1 cellular context compared by ENCODE assay signal in the genomic region with DNA sequence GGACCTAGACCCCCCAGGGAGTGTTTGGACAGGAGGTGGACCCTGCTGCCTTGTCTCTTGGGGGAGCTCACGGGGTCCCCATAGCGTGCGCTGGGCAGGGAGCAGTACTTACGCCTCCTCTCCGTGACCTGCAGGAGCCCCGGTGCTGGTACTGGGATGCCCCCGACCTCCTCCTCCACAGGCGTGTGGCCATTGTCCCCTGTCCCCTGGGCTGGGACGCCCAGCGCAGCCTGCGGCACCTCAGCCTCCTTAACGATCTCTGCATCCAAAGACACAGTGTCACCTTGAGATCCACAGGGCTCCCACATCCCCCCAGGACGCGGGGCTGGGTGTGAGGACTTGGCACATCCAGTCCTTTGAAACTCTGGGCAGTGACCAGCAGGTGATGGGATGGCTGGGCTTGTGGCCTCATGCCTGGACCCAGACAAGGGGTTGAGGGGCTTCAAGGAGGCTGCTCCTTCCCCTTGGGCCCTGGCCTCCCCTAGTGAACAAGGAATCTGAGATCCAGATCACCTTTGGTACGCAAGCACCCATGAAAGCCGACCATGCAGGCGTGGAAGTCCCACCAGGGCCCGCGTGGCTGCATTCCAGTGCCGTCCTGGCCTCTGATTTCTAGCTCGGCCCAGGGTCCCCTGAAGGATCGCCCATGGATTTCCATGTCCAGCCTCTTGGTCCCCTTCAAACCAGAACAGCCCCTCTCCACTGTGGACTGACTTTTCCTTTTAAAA.
TF ChIP-seq lines count a peak whose summit lies in the region.

No MANE protein-coding gene starts in this region.

TF ChIP-seq in HepG2, 621 proteins besides CTCF, POLR2A, EP300 and RAD21 (continued from another document and continues in another):
- TF ChIP-seq, protein P1, sequence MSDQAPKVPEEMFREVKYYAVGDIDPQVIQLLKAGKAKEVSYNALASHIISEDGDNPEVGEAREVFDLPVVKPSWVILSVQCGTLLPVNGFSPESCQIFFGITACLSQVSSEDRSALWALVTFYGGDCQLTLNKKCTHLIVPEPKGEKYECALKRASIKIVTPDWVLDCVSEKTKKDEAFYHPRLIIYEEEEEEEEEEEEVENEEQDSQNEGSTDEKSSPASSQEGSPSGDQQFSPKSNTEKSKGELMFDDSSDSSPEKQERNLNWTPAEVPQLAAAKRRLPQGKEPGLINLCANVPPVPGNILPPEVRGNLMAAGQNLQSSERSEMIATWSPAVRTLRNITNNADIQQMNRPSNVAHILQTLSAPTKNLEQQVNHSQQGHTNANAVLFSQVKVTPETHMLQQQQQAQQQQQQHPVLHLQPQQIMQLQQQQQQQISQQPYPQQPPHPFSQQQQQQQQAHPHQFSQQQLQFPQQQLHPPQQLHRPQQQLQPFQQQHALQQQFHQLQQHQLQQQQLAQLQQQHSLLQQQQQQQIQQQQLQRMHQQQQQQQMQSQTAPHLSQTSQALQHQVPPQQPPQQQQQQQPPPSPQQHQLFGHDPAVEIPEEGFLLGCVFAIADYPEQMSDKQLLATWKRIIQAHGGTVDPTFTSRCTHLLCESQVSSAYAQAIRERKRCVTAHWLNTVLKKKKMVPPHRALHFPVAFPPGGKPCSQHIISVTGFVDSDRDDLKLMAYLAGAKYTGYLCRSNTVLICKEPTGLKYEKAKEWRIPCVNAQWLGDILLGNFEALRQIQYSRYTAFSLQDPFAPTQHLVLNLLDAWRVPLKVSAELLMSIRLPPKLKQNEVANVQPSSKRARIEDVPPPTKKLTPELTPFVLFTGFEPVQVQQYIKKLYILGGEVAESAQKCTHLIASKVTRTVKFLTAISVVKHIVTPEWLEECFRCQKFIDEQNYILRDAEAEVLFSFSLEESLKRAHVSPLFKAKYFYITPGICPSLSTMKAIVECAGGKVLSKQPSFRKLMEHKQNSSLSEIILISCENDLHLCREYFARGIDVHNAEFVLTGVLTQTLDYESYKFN (CRISPR knock-in tag; conservative IDR thresholded peaks at IDR 0.05), result no peak
- TF ChIP-seq HOXD1 (CRISPR knock-in tag; IDR thresholded peaks at IDR 0.05) (no peak), ZNF34 (CRISPR knock-in tag; IDR thresholded peaks at IDR 0.05; ENCODE audit: borderline replicate concordance) (no peak), PTBP1 (IDR thresholded peaks at IDR 0.05; ENCODE audit: low read depth, low read length, poor library complexity, severe bottlenecking) (no peak), HIVEP1 (CRISPR knock-in tag; IDR thresholded peaks at IDR 0.05) (0 out of 2 replicates have a peak, but pooled peaks have one; percentile 56), FOXM1 (CRISPR knock-in tag; IDR thresholded peaks at IDR 0.05) (no peak), HDAC6 (IDR thresholded peaks at IDR 0.05; ENCODE audit: low read depth, low read length) (no peak), ZNF256 (CRISPR knock-in tag; conservative IDR thresholded peaks at IDR 0.05) (0 out of 2 replicates have a peak, but pooled peaks have one; percentile 21), FOXK2 (IDR thresholded peaks at IDR 0.05) (no peak), ZNF558 (CRISPR knock-in tag; IDR thresholded peaks at IDR 0.05; ENCODE audit: borderline replicate concordance) (0 out of 2 replicates have a peak, but pooled peaks have one; percentile 17), CEBPB (IDR thresholded peaks at IDR 0.05; ENCODE audit: borderline replicate concordance, low read depth, low read length) (no peak), RORA (CRISPR knock-in tag; IDR thresholded peaks at IDR 0.05) (no peak), ZNF788 (CRISPR knock-in tag; IDR thresholded peaks at IDR 0.05; ENCODE audit: borderline replicate concordance) (0 out of 2 replicates have a peak, but pooled peaks have one; percentile 16), ZBTB42 (CRISPR knock-in tag; IDR thresholded peaks at IDR 0.05) (no peak), SALL2 (CRISPR knock-in tag; IDR thresholded peaks at IDR 0.05) (no peak), KDM5B (CRISPR knock-in tag; IDR thresholded peaks at IDR 0.05; ENCODE audit: borderline replicate concordance) (peak; percentile 54; the same call in 1 of the 2 replicates), KMT2A (CRISPR knock-in tag; IDR thresholded peaks at IDR 0.05) (no peak), PRMT3 (CRISPR knock-in tag; IDR thresholded peaks at IDR 0.05; ENCODE audit: borderline replicate concordance, low read depth) (no peak), PHF5A (CRISPR knock-in tag; IDR thresholded peaks at IDR 0.05; ENCODE audit: low read depth, unreplicated experiment) (no peak), GTF3A (CRISPR knock-in tag; conservative IDR thresholded peaks at IDR 0.05) (no peak), REL (CRISPR knock-in tag; conservative IDR thresholded peaks at IDR 0.05) (no peak), AGO2 (optimal IDR thresholded peaks at IDR 0.05; ENCODE audit: low read depth, low read length) (peak; percentile 69), TARDBP (CRISPR knock-in tag; IDR thresholded peaks at IDR 0.05) (no peak), GPN1 (CRISPR knock-in tag; IDR thresholded peaks at IDR 0.05; ENCODE audit: borderline replicate concordance) (no peak), ARNT (IDR thresholded peaks at IDR 0.05) (no peak), ZNF563 (CRISPR knock-in tag; IDR thresholded peaks at IDR 0.05) (no peak)
- TF ChIP-seq, protein P2, sequence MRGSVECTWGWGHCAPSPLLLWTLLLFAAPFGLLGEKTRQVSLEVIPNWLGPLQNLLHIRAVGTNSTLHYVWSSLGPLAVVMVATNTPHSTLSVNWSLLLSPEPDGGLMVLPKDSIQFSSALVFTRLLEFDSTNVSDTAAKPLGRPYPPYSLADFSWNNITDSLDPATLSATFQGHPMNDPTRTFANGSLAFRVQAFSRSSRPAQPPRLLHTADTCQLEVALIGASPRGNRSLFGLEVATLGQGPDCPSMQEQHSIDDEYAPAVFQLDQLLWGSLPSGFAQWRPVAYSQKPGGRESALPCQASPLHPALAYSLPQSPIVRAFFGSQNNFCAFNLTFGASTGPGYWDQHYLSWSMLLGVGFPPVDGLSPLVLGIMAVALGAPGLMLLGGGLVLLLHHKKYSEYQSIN (CRISPR knock-in tag; IDR thresholded peaks at IDR 0.05; ENCODE audit: borderline replicate concordance), result no peak
- TF ChIP-seq, protein P3, sequence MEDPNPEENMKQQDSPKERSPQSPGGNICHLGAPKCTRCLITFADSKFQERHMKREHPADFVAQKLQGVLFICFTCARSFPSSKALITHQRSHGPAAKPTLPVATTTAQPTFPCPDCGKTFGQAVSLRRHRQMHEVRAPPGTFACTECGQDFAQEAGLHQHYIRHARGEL (CRISPR knock-in tag; IDR thresholded peaks at IDR 0.05), result peak; percentile 65; the same call in 1 of the 2 replicates
- TF ChIP-seq, protein P4, sequence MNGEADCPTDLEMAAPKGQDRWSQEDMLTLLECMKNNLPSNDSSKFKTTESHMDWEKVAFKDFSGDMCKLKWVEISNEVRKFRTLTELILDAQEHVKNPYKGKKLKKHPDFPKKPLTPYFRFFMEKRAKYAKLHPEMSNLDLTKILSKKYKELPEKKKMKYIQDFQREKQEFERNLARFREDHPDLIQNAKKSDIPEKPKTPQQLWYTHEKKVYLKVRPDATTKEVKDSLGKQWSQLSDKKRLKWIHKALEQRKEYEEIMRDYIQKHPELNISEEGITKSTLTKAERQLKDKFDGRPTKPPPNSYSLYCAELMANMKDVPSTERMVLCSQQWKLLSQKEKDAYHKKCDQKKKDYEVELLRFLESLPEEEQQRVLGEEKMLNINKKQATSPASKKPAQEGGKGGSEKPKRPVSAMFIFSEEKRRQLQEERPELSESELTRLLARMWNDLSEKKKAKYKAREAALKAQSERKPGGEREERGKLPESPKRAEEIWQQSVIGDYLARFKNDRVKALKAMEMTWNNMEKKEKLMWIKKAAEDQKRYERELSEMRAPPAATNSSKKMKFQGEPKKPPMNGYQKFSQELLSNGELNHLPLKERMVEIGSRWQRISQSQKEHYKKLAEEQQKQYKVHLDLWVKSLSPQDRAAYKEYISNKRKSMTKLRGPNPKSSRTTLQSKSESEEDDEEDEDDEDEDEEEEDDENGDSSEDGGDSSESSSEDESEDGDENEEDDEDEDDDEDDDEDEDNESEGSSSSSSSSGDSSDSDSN (CRISPR knock-in tag; IDR thresholded peaks at IDR 0.05), result no peak
- TF ChIP-seq, protein P5, sequence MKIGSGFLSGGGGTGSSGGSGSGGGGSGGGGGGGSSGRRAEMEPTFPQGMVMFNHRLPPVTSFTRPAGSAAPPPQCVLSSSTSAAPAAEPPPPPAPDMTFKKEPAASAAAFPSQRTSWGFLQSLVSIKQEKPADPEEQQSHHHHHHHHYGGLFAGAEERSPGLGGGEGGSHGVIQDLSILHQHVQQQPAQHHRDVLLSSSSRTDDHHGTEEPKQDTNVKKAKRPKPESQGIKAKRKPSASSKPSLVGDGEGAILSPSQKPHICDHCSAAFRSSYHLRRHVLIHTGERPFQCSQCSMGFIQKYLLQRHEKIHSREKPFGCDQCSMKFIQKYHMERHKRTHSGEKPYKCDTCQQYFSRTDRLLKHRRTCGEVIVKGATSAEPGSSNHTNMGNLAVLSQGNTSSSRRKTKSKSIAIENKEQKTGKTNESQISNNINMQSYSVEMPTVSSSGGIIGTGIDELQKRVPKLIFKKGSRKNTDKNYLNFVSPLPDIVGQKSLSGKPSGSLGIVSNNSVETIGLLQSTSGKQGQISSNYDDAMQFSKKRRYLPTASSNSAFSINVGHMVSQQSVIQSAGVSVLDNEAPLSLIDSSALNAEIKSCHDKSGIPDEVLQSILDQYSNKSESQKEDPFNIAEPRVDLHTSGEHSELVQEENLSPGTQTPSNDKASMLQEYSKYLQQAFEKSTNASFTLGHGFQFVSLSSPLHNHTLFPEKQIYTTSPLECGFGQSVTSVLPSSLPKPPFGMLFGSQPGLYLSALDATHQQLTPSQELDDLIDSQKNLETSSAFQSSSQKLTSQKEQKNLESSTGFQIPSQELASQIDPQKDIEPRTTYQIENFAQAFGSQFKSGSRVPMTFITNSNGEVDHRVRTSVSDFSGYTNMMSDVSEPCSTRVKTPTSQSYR (CRISPR knock-in tag; IDR thresholded peaks at IDR 0.05; ENCODE audit: borderline replicate concordance), result no peak
- TF ChIP-seq, protein P6, sequence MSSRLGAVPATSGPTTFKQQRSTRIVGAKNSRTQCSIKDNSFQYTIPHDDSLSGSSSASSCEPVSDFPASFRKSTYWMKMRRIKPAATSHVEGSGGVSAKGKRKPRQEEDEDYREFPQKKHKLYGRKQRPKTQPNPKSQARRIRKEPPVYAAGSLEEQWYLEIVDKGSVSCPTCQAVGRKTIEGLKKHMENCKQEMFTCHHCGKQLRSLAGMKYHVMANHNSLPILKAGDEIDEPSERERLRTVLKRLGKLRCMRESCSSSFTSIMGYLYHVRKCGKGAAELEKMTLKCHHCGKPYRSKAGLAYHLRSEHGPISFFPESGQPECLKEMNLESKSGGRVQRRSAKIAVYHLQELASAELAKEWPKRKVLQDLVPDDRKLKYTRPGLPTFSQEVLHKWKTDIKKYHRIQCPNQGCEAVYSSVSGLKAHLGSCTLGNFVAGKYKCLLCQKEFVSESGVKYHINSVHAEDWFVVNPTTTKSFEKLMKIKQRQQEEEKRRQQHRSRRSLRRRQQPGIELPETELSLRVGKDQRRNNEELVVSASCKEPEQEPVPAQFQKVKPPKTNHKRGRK (CRISPR knock-in tag; IDR thresholded peaks at IDR 0.05), result no peak
- TF ChIP-seq, protein P7, sequence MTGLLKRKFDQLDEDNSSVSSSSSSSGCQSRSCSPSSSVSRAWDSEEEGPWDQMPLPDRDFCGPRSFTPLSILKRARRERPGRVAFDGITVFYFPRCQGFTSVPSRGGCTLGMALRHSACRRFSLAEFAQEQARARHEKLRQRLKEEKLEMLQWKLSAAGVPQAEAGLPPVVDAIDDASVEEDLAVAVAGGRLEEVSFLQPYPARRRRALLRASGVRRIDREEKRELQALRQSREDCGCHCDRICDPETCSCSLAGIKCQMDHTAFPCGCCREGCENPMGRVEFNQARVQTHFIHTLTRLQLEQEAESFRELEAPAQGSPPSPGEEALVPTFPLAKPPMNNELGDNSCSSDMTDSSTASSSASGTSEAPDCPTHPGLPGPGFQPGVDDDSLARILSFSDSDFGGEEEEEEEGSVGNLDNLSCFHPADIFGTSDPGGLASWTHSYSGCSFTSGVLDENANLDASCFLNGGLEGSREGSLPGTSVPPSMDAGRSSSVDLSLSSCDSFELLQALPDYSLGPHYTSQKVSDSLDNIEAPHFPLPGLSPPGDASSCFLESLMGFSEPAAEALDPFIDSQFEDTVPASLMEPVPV (CRISPR knock-in tag; IDR thresholded peaks at IDR 0.05), result no peak
- TF ChIP-seq, protein P8, sequence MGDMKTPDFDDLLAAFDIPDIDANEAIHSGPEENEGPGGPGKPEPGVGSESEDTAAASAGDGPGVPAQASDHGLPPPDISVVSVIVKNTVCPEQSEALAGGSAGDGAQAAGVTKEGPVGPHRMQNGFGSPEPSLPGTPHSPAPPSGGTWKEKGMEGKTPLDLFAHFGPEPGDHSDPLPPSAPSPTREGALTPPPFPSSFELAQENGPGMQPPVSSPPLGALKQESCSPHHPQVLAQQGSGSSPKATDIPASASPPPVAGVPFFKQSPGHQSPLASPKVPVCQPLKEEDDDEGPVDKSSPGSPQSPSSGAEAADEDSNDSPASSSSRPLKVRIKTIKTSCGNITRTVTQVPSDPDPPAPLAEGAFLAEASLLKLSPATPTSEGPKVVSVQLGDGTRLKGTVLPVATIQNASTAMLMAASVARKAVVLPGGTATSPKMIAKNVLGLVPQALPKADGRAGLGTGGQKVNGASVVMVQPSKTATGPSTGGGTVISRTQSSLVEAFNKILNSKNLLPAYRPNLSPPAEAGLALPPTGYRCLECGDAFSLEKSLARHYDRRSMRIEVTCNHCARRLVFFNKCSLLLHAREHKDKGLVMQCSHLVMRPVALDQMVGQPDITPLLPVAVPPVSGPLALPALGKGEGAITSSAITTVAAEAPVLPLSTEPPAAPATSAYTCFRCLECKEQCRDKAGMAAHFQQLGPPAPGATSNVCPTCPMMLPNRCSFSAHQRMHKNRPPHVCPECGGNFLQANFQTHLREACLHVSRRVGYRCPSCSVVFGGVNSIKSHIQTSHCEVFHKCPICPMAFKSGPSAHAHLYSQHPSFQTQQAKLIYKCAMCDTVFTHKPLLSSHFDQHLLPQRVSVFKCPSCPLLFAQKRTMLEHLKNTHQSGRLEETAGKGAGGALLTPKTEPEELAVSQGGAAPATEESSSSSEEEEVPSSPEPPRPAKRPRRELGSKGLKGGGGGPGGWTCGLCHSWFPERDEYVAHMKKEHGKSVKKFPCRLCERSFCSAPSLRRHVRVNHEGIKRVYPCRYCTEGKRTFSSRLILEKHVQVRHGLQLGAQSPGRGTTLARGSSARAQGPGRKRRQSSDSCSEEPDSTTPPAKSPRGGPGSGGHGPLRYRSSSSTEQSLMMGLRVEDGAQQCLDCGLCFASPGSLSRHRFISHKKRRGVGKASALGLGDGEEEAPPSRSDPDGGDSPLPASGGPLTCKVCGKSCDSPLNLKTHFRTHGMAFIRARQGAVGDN (CRISPR knock-in tag; IDR thresholded peaks at IDR 0.05), result no peak
- TF ChIP-seq, protein P9, sequence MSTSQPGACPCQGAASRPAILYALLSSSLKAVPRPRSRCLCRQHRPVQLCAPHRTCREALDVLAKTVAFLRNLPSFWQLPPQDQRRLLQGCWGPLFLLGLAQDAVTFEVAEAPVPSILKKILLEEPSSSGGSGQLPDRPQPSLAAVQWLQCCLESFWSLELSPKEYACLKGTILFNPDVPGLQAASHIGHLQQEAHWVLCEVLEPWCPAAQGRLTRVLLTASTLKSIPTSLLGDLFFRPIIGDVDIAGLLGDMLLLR (CRISPR knock-in tag; IDR thresholded peaks at IDR 0.05), result peak; percentile 62; the same call in 1 of the 2 replicates
- TF ChIP-seq, protein P10, sequence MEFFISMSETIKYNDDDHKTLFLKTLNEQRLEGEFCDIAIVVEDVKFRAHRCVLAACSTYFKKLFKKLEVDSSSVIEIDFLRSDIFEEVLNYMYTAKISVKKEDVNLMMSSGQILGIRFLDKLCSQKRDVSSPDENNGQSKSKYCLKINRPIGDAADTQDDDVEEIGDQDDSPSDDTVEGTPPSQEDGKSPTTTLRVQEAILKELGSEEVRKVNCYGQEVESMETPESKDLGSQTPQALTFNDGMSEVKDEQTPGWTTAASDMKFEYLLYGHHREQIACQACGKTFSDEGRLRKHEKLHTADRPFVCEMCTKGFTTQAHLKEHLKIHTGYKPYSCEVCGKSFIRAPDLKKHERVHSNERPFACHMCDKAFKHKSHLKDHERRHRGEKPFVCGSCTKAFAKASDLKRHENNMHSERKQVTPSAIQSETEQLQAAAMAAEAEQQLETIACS (CRISPR knock-in tag; IDR thresholded peaks at IDR 0.05), result no peak
